In the genomic region with DNA sequence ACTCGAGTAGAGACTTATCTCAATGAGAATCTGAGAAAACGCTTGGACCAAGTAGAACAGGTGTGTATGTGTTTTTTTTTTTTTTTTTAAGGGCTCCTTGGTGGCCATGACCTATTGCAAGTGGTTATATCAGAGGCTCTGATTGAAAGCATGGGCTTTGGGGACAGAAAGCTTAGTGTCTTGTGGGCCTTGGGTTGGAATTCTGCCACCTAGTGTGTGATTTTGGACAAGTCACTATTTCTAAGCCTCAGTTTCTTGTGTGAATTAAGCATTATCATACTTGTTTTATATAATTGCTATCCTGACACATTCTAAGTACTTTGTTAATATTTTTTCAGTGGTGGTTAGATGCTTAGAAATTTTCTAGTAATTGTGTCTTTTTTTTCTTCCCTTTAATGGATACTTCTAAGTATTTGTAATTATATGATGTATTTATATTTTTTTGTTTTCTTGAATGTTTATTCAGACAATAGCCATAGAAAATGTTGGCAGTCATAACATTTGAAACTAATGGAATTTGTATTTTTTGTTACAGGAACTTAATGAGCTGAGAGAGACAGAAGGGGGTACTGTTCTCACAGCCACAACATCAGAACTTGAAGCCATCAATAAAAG, we compare ENCODE assay signal across 8 cellular contexts. TPM values are rescaled to one million over a fixed set of nuclear protein-coding genes. Genes with fewer than 3 reads are reported as not detected.
A peak's percentile ranks its signal among the peaks of the same experiment; 100 is the strongest.
DNase-seq lines count a peak whose midpoint lies in the region; ATAC-seq and TF ChIP-seq lines count a peak whose summit lies in the region.

No MANE protein-coding gene starts in this region.

- peak; percentile 40 for DNase-seq in AG20443 (ENCODE audit: low spot score)
- no peak for DNase-seq in GM10248 (ENCODE audit: extremely low spot score)
- peak; percentile 8 for DNase-seq in HS-27A (ENCODE audit: low read depth)
- peak; percentile 22 to 66 for DNase-seq in SHP77 (lab: John Stamatoyannopoulos, UW)
- DNase-seq in epithelial cell of esophagus (ENCODE audit: low read depth), result peak; percentile 70
- peak; percentile 43 for DNase-seq in non-pigmented ciliary epithelial cell (ENCODE audit: low read depth)
- no peak for DNase-seq in right atrium auricular region (ENCODE audit: low spot score)

- H3K4me1 ChIP-seq in right atrium auricular region, result no peaks in the 10 kb centered on the region

- no peak for ATAC-seq in HG03159 (IDR thresholded peaks at IDR 0.05; ENCODE audit: unreplicated experiment)

- no peak overlapping the region for H3K4me3 ChIP-seq in epithelial cell of esophagus (ENCODE audit: low read length)
- no peak overlapping the region for H3K4me3 ChIP-seq in right atrium auricular region

- no peak overlapping the region for H3K27ac ChIP-seq in right atrium auricular region

- H3K36me3 ChIP-seq in right atrium auricular region, result peaks cover 60% of the 10 kb centered on the region

- TF ChIP-seq CTCF in GM10248 (IDR thresholded peaks at IDR 0.05; ENCODE audit: control extremely low read depth, extremely low read depth, low read depth, missing control alignments) (peak; percentile 52), epithelial cell of esophagus (IDR thresholded peaks at IDR 0.05; ENCODE audit: insufficient read depth, low read depth, low read length, missing control alignments) (peak; percentile 63), right atrium auricular region (IDR thresholded peaks at IDR 0.05) (peak in 1 of 2 donors; percentile 49)

- no peaks in the 10 kb centered on the region for H3K9me3 ChIP-seq in right atrium auricular region

- H3K27me3 ChIP-seq in right atrium auricular region, result no peaks in the 10 kb centered on the region

- POLR2A ChIA-PET in GM10248 (lab: Yijun Ruan, JAX), result interaction anchor here (0.9 kb wide), 1 partner anchor 20 kb away, joined by 3 read pairs; no protein-coding TSS in a partner anchor

- CTCF ChIA-PET in GM10248 (lab: Yijun Ruan, JAX), result interaction anchor here (0.5 to 3.9 kb wide), 18 partner anchors 8 to 491 kb away, joined by 3 to 26 read pairs (median 5); partner anchors contain the start of gene SMNDC1

RNA-seq across cellular contexts. Expression of gene SMC3, which starts 33.1 kb away (rescaled TPM):
- total RNA-seq in right atrium auricular region, result 10 to 100 TPM; 18.1 to 18.3 TPM

RNA-seq across cellular contexts. Expression of gene RBM20, which starts 43.5 kb away (rescaled TPM):
- 10 to 100 TPM; 51.7 to 59.9 TPM for total RNA-seq in right atrium auricular region

Comparison
In these comparisons a context has a peak if more than half of its experiments do, and no peak if none do; other contexts are left out.
1. DNase-seq: peak in AG20443 (single experiment), HS-27A (single experiment), SHP77 (2 of 2), epithelial cell of esophagus (single experiment) and non-pigmented ciliary epithelial cell (single experiment); none in GM10248 (single experiment) and right atrium auricular region (single experiment).